29 cellular contexts compared by ENCODE assay signal in genomic region chr2:221262651-221263050, GRCh38.
"Had no signal": no experiment of that assay in that cellular context is flagged by ENCODE, and none has a peak within 500 bp of the region (broad histone marks: within the 10 kb centered on the region; RNA-seq: fewer than 3 reads in every experiment).

No MANE protein-coding gene starts in this region.

- H3K36me3 ChIP-seq: esophagus muscularis mucosa, heart right ventricle, lower lobe of right lung, prostate gland, right atrium auricular region, suprapubic skin, transverse colon, vagina had no signal

- H3K4me1 Mint-ChIP-seq: naive B cell; stimulated activated naive CD8-positive, alpha-beta T cell treated with anti-CD3 and anti-CD28 coated beads, Interleukin-15, amount 100 ng/mL, for 72 hours had no signal

- ATAC-seq: effector memory CD8-positive, alpha-beta T cell; heart right ventricle; left ventricle myocardium superior; lower lobe of right lung; mucosa of descending colon; natural killer cell treated with Interleukin-12 subunit alpha and Interleukin-12 subunit beta and Interleukin-15 and Interleukin-18, amount 100 ng/mL, for 72 hours; sciatic nerve; stimulated activated naive CD8-positive, alpha-beta T cell treated with anti-CD3 and anti-CD28 coated beads, Interleukin-15, amount 100 ng/mL, for 72 hours had no signal

- H3K27me3 Mint-ChIP-seq: stimulated activated naive CD8-positive, alpha-beta T cell treated with anti-CD3 and anti-CD28 coated beads, Interleukin-15, amount 100 ng/mL, for 72 hours had no signal

- H3K4me3 ChIP-seq: coronary artery, esophagus muscularis mucosa, heart right ventricle, lower lobe of right lung, mucosa of descending colon, prostate gland, right atrium auricular region, smooth muscle cell, suprapubic skin, transverse colon, vagina had no signal

- H3K27me3 ChIP-seq: esophagus muscularis mucosa, heart right ventricle, right atrium auricular region, suprapubic skin, transverse colon, vagina had no signal

- H3K4me2 ChIP-seq: smooth muscle cell had no signal

- H3K9me3 ChIP-seq: esophagus muscularis mucosa, heart right ventricle, lower lobe of right lung, mucosa of descending colon, prostate gland, right atrium auricular region, suprapubic skin, transverse colon, vagina had no signal

- H3K4me3 Mint-ChIP-seq: effector memory CD8-positive, alpha-beta T cell; mesothelial cell of epicardium; naive B cell; natural killer cell treated with Interleukin-12 subunit alpha and Interleukin-12 subunit beta and Interleukin-15 and Interleukin-18, amount 100 ng/mL, for 72 hours; stimulated activated naive CD8-positive, alpha-beta T cell treated with anti-CD3 and anti-CD28 coated beads, Interleukin-15, amount 100 ng/mL, for 72 hours had no signal

- H3K4me1 ChIP-seq: esophagus muscularis mucosa, lower lobe of right lung, prostate gland, right atrium auricular region, suprapubic skin, transverse colon, vagina had no signal

- H3K36me3 Mint-ChIP-seq: mesothelial cell of epicardium; natural killer cell treated with Interleukin-12 subunit alpha and Interleukin-12 subunit beta and Interleukin-15 and Interleukin-18, amount 100 ng/mL, for 72 hours had no signal

- H3K27ac ChIP-seq: coronary artery, esophagus muscularis mucosa, heart right ventricle, lower lobe of right lung, prostate gland, right atrium auricular region, suprapubic skin, transverse colon, vagina had no signal

- DNase-seq: dermis blood vessel endothelial cell; effector memory CD8-positive, alpha-beta T cell; foreskin melanocyte; glutamatergic neuron; heart right ventricle; hippocampal formation; left ventricle myocardium superior; lower lobe of right lung; mesenchymal stem cell; mucosa of descending colon; naive B cell; nucleus accumbens; stimulated activated CD4-positive, alpha-beta T cell treated with anti-CD3 and anti-CD28 coated beads, Interleukin-12 subunit alpha, Interleukin-12 subunit beta, amount 100 ng/mL, for 4 hours; stimulated activated CD4-positive, alpha-beta T cell treated with anti-CD3 and anti-CD28 coated beads, Interleukin-1b, Interleukin-23, amount 100 ng/mL, for 48 hours; stimulated activated CD4-positive, alpha-beta T cell treated with anti-CD3 and anti-CD28 coated beads, Interleukin-4, amount 100 ng/mL, for 1 hour; stimulated activated CD8-positive, alpha-beta memory T cell treated with anti-CD3 and anti-CD28 coated beads, Interleukin-4, amount 100 ng/mL, for 48 hours; stimulated activated naive CD4-positive, alpha-beta T cell; stimulated activated naive CD8-positive, alpha-beta T cell treated with anti-CD3 and anti-CD28 coated beads, Interleukin-15, amount 100 ng/mL, for 72 hours; transverse colon had no signal

- H3K27ac Mint-ChIP-seq: effector memory CD8-positive, alpha-beta T cell; mesothelial cell of epicardium; naive B cell; natural killer cell treated with Interleukin-12 subunit alpha and Interleukin-12 subunit beta and Interleukin-15 and Interleukin-18, amount 100 ng/mL, for 72 hours; stimulated activated naive CD8-positive, alpha-beta T cell treated with anti-CD3 and anti-CD28 coated beads, Interleukin-15, amount 100 ng/mL, for 72 hours had no signal

- H3K9me3 Mint-ChIP-seq: effector memory CD8-positive, alpha-beta T cell; naive B cell; stimulated activated naive CD8-positive, alpha-beta T cell treated with anti-CD3 and anti-CD28 coated beads, Interleukin-15, amount 100 ng/mL, for 72 hours had no signal
